1 cellular context compared by ENCODE assay signal in genomic region chr12:97097734-97098133, GRCh38.
TF ChIP-seq lines count a peak whose summit lies in the region.

No MANE protein-coding gene starts in this region.

TF ChIP-seq in WTC11, 78 proteins besides CTCF, POLR2A, EP300 and RAD21 (continued from another document):
- TF ChIP-seq USF1 (CRISPR knock-in tag; IDR thresholded peaks at IDR 0.05) = no peak
- no peak for TF ChIP-seq NFATC4 (CRISPR knock-in tag; IDR thresholded peaks at IDR 0.05)
- TF ChIP-seq ATF6 (CRISPR knock-in tag; IDR thresholded peaks at IDR 0.05) = no peak
- no peak for TF ChIP-seq ZMAT4 (CRISPR knock-in tag; IDR thresholded peaks at IDR 0.05)
- no peak for TF ChIP-seq TEAD4 (CRISPR knock-in tag; IDR thresholded peaks at IDR 0.05)
- TF ChIP-seq ZSCAN18 (CRISPR knock-in tag; IDR thresholded peaks at IDR 0.05) = no peak
